ENCODE assay signal across 1 cellular context in the genomic region with DNA sequence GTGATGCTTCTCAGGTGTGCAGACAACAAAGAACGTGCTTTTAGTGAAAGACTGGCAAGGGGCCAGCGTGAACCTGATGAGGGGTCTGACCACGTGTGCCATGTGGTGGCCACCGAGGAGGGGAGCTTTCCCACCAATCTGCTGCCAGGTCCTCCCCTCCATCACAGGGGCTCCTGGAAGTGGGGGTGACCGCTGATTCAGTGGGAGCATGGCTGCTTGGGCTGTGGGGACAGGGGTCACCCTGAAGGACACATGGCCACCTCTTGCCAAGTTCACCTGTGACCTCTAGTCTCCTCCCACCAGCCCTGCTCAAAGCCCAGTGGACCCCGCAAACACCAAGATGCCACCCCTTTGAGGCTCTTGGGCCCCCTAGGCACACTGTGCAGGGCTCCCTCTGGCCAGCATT.
A peak's percentile ranks its signal among the peaks of the same experiment; 100 is the strongest.
TF ChIP-seq lines count a peak whose summit lies in the region.

No MANE protein-coding gene starts in this region.

TF ChIP-seq in HepG2, 621 proteins besides CTCF, POLR2A, EP300 and RAD21 (continued from another document):
- TF ChIP-seq, protein P1, sequence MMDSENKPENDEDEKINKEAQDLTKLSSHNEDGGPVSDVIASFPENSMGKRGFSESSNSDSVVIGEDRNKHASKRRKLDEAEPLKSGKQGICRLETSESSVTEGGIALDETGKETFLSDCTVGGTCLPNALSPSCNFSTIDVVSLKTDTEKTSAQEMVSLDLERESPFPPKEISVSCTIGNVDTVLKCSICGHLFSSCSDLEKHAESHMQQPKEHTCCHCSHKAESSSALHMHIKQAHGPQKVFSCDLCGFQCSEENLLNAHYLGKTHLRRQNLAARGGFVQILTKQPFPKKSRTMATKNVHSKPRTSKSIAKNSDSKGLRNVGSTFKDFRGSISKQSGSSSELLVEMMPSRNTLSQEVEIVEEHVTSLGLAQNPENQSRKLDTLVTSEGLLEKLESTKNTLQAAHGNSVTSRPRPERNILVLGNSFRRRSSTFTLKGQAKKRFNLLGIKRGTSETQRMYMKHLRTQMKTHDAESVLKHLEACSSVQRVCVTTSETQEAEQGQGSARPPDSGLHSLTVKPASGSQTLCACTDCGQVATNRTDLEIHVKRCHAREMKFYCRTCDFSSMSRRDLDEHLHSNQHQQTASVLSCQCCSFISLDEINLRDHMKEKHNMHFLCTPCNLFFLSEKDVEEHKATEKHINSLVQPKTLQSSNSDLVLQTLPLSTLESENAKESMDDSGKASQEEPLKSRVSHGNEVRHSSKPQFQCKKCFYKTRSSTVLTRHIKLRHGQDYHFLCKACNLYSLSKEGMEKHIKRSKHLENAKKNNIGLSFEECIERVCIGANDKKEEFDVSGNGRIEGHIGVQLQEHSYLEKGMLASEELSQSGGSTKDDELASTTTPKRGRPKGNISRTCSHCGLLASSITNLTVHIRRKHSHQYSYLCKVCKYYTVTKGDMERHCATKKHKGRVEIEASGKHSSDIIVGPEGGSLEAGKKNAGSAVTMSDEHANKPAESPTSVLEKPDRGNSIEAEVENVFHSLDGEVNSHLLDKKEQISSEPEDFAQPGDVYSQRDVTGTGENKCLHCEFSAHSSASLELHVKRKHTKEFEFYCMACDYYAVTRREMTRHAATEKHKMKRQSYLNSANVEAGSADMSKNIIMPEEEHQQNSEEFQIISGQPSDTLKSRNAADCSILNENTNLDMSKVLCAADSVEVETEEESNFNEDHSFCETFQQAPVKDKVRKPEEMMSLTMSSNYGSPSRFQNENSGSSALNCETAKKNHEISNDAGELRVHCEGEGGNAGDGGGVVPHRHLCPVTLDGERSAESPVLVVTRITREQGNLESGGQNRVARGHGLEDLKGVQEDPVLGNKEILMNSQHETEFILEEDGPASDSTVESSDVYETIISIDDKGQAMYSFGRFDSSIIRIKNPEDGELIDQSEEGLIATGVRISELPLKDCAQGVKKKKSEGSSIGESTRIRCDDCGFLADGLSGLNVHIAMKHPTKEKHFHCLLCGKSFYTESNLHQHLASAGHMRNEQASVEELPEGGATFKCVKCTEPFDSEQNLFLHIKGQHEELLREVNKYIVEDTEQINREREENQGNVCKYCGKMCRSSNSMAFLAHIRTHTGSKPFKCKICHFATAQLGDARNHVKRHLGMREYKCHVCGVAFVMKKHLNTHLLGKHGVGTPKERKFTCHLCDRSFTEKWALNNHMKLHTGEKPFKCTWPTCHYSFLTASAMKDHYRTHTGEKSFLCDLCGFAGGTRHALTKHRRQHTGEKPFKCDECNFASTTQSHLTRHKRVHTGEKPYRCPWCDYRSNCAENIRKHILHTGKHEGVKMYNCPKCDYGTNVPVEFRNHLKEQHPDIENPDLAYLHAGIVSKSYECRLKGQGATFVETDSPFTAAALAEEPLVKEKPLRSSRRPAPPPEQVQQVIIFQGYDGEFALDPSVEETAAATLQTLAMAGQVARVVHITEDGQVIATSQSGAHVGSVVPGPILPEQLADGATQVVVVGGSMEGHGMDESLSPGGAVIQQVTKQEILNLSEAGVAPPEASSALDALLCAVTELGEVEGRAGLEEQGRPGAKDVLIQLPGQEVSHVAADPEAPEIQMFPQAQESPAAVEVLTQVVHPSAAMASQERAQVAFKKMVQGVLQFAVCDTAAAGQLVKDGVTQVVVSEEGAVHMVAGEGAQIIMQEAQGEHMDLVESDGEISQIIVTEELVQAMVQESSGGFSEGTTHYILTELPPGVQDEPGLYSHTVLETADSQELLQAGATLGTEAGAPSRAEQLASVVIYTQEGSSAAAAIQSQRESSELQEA (CRISPR knock-in tag; IDR thresholded peaks at IDR 0.05; ENCODE audit: not compliant biosample characterization), result no peak
- TF ChIP-seq POLR2AphosphoS2 (IDR thresholded peaks at IDR 0.05; ENCODE audit: low read depth, low read length) (no peak), ZNF24 (IDR thresholded peaks at IDR 0.05) (no peak), ZNF670 (CRISPR knock-in tag; IDR thresholded peaks at IDR 0.05; ENCODE audit: borderline replicate concordance) (no peak), NR2C2 (CRISPR knock-in tag; IDR thresholded peaks at IDR 0.05; ENCODE audit: borderline replicate concordance) (peak; percentile 68; the same call in 1 of the 2 replicates), TCF7L2 (IDR thresholded peaks at IDR 0.05; ENCODE audit: low read depth, low read length) (no peak), HOXD1 (CRISPR knock-in tag; IDR thresholded peaks at IDR 0.05) (peak; percentile 60; the same call in 1 of the 2 replicates), CSRNP2 (CRISPR knock-in tag; conservative IDR thresholded peaks at IDR 0.05; ENCODE audit: low read depth) (no peak), ZNF75D (CRISPR knock-in tag; IDR thresholded peaks at IDR 0.05; ENCODE audit: borderline replicate concordance) (no peak), ATF7-NPFF (CRISPR knock-in tag; IDR thresholded peaks at IDR 0.05; ENCODE audit: low read depth) (0 out of 2 replicates have a peak, but pooled peaks have one; percentile 53), SMARCE1 (IDR thresholded peaks at IDR 0.05; ENCODE audit: borderline replicate concordance) (no peak), ZNF256 (CRISPR knock-in tag; conservative IDR thresholded peaks at IDR 0.05) (0 out of 2 replicates have a peak, but pooled peaks have one; percentile 13), ZNF253 (CRISPR knock-in tag; IDR thresholded peaks at IDR 0.05; ENCODE audit: borderline replicate concordance) (peak; percentile 85; the same call in 1 of the 2 replicates), NR2F1 (CRISPR knock-in tag; IDR thresholded peaks at IDR 0.05) (no peak), NRL (CRISPR knock-in tag; IDR thresholded peaks at IDR 0.05; ENCODE audit: borderline replicate concordance) (peak; percentile 71), SMARCC2 (IDR thresholded peaks at IDR 0.05) (no peak), SP4 (CRISPR knock-in tag; IDR thresholded peaks at IDR 0.05) (peak; percentile 59), SIN3B (IDR thresholded peaks at IDR 0.05; ENCODE audit: low read length) (no peak), TFDP1 (CRISPR knock-in tag; IDR thresholded peaks at IDR 0.05; ENCODE audit: borderline replicate concordance) (no peak), NFKB2 (CRISPR knock-in tag; IDR thresholded peaks at IDR 0.05; ENCODE audit: borderline replicate concordance) (peak; percentile 31; the same call in 1 of the 2 replicates), ZNF891 (CRISPR knock-in tag; IDR thresholded peaks at IDR 0.05) (peak; percentile 55), TMF1 (CRISPR knock-in tag; IDR thresholded peaks at IDR 0.05; ENCODE audit: low read depth) (no peak), ZNF230 (CRISPR knock-in tag; IDR thresholded peaks at IDR 0.05) (no peak)
- TF ChIP-seq, protein P2, sequence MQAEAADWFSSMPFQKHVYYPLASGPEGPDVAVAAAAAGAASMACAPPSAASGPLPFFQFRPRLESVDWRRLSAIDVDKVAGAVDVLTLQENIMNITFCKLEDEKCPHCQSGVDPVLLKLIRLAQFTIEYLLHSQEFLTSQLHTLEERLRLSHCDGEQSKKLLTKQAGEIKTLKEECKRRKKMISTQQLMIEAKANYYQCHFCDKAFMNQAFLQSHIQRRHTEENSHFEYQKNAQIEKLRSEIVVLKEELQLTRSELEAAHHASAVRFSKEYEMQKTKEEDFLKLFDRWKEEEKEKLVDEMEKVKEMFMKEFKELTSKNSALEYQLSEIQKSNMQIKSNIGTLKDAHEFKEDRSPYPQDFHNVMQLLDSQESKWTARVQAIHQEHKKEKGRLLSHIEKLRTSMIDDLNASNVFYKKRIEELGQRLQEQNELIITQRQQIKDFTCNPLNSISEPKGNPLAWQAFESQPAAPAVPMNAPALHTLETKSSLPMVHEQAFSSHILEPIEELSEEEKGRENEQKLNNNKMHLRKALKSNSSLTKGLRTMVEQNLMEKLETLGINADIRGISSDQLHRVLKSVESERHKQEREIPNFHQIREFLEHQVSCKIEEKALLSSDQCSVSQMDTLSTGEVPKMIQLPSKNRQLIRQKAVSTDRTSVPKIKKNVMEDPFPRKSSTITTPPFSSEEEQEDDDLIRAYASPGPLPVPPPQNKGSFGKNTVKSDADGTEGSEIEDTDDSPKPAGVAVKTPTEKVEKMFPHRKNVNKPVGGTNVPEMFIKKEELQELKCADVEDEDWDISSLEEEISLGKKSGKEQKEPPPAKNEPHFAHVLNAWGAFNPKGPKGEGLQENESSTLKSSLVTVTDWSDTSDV (CRISPR knock-in tag; IDR thresholded peaks at IDR 0.05), result peak; percentile 74; the same call in 1 of the 2 replicates
- TF ChIP-seq, protein P3, sequence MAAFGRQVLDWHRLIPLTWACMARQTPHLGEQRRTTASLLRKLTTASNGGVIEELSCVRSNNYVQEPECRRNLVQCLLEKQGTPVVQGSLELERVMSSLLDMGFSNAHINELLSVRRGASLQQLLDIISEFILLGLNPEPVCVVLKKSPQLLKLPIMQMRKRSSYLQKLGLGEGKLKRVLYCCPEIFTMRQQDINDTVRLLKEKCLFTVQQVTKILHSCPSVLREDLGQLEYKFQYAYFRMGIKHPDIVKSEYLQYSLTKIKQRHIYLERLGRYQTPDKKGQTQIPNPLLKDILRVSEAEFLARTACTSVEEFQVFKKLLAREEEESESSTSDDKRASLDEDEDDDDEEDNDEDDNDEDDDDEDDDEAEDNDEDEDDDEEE (CRISPR knock-in tag; IDR thresholded peaks at IDR 0.05), result 0 out of 2 replicates have a peak, but pooled peaks have one; percentile 45
